ENCODE assay signal across 1 cellular context in genomic region chr11:17012712-17013547, GRCh38.
TF ChIP-seq lines count a peak whose summit lies in the region.

No MANE protein-coding gene starts in this region.

TF ChIP-seq in HepG2, 621 proteins besides CTCF, POLR2A, EP300 and RAD21 (continued from another document and continues in another):
- TF ChIP-seq ZBED4 (CRISPR knock-in tag; IDR thresholded peaks at IDR 0.05; ENCODE audit: borderline replicate concordance) (peak; percentile 19; the same call in 1 of the 2 replicates), KAT8 (CRISPR knock-in tag; IDR thresholded peaks at IDR 0.05) (peak; percentile 33; the same call in 1 of the 2 replicates), ISL2 (CRISPR knock-in tag; IDR thresholded peaks at IDR 0.05) (peak; percentile 64), THAP9 (CRISPR knock-in tag; IDR thresholded peaks at IDR 0.05; ENCODE audit: borderline replicate concordance) (peak; percentile 62; the same call in 1 of the 2 replicates), RFX1 (IDR thresholded peaks at IDR 0.05) (no peak), ZNF543 (CRISPR knock-in tag; IDR thresholded peaks at IDR 0.05) (no peak), TAF1 (CRISPR knock-in tag; IDR thresholded peaks at IDR 0.05) (peak; percentile 45; the same call in 1 of the 2 replicates), FOXK1 (CRISPR knock-in tag; IDR thresholded peaks at IDR 0.05; ENCODE audit: borderline replicate concordance, low read depth) (peak; percentile 66; the same call in 1 of the 2 replicates), ZNF281 (CRISPR knock-in tag; IDR thresholded peaks at IDR 0.05; ENCODE audit: borderline replicate concordance) (0 out of 2 replicates have a peak, but pooled peaks have one; percentile 10), ZNF670 (CRISPR knock-in tag; IDR thresholded peaks at IDR 0.05; ENCODE audit: borderline replicate concordance) (no peak), DRAP1 (CRISPR knock-in tag; IDR thresholded peaks at IDR 0.05) (peak; percentile 70), ZNF614 (CRISPR knock-in tag; IDR thresholded peaks at IDR 0.05; ENCODE audit: borderline replicate concordance) (peak; percentile 82; the same call in 1 of the 2 replicates), ZMYM3 (CRISPR knock-in tag; IDR thresholded peaks at IDR 0.05) (peak; percentile 41; the same call in 1 of the 2 replicates), ZBTB20 (CRISPR knock-in tag; IDR thresholded peaks at IDR 0.05; ENCODE audit: borderline replicate concordance, low read depth) (peak; percentile 61; the same call in 1 of the 2 replicates), PRPF4 (IDR thresholded peaks at IDR 0.05; ENCODE audit: low read depth, low read length, poor library complexity, severe bottlenecking) (no peak), NRL (CRISPR knock-in tag; IDR thresholded peaks at IDR 0.05; ENCODE audit: borderline replicate concordance) (0 out of 2 replicates have a peak, but pooled peaks have one; percentile 47), ZBTB26 (CRISPR knock-in tag; IDR thresholded peaks at IDR 0.05; ENCODE audit: borderline replicate concordance) (no peak), MNT (IDR thresholded peaks at IDR 0.05) (no peak), PRDM10 (CRISPR knock-in tag; IDR thresholded peaks at IDR 0.05; ENCODE audit: low read depth) (peak; percentile 52; the same call in 1 of the 2 replicates), HNF1A (IDR thresholded peaks at IDR 0.05; ENCODE audit: low read depth) (peak; percentile 50), HNF1A (CRISPR knock-in tag; IDR thresholded peaks at IDR 0.05; ENCODE audit: borderline replicate concordance) (peak; percentile 69; the same call in 1 of the 2 replicates), ARID4A (CRISPR knock-in tag; IDR thresholded peaks at IDR 0.05; ENCODE audit: borderline replicate concordance) (peak; percentile 72; the same call in 1 of the 2 replicates)
